Comparison of ENCODE assay signal across 1 cellular context in genomic region chr9:83920942-83921707, GRCh38.
TF ChIP-seq lines count a peak whose summit lies in the region.

Gene KIF27 (minus strand): TSS chr9:83921432. CDS start chr9:83915591, 5,841 bp downstream.

TF ChIP-seq in HEK293, 187 proteins besides CTCF, POLR2A, EP300 and RAD21 (continued from another document):
- TF ChIP-seq ZNF692 (tag by site-specific recombination; IDR thresholded peaks at IDR 0.05) = 0 out of 2 replicates have a peak, but pooled peaks have one; percentile 16
- TF ChIP-seq ZXDB (tag by site-specific recombination; IDR thresholded peaks at IDR 0.05) = peak; percentile 58
- no peak for TF ChIP-seq ZNF354C (tag by site-specific recombination; IDR thresholded peaks at IDR 0.05; ENCODE audit: borderline replicate concordance, low read depth)
- TF ChIP-seq ZNF501 (tag by site-specific recombination; IDR thresholded peaks at IDR 0.05) = 0 out of 2 replicates have a peak, but pooled peaks have one; percentile 36
- no peak for TF ChIP-seq ZSCAN16 (tag by site-specific recombination; IDR thresholded peaks at IDR 0.05)
- peak; percentile 62 for TF ChIP-seq GLIS1 (tag by site-specific recombination; IDR thresholded peaks at IDR 0.05)
- peak; percentile 74 for TF ChIP-seq ZNF335 (tag by site-specific recombination; conservative IDR thresholded peaks at IDR 0.05)
- peak; percentile 67 for TF ChIP-seq SP3 (tag by site-specific recombination; IDR thresholded peaks at IDR 0.05)
